9 cellular contexts compared by ENCODE assay signal in the genomic region with DNA sequence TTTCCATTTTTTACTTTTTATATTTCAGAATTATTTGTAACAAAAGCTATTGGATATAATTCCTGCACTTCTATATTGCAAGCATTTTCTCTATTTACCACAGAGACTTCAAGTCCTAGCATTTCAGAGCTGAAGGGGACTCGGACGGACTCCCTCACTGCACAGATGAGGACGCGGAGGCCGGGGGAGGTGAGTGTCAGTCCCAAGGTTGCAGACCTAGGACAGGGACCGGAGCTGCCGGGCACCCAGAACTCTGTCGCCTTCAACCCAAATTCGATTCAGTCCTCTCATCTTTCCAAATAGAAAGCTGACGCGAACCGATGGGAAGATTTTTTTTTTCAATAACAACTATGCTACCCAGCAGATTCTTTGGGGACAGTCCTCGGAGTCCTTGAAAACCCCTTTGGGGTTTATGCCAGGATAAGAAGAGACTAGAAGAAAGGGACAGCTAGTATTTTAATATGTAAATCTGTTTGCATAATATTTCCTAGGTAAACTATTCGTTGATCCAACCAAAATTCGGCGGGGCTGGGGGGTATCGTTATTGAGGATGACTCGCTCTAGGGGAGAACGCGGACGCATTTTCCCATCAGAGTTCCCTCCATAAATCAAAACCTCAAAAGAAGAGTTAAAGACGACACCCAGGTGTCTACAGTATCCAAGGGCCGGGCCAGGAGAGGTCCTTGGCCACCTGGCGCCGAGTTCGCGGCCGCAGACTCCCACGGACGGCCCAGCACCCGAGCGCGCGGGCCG. TPM values are rescaled to one million over a fixed set of nuclear protein-coding genes. Genes with fewer than 3 reads are reported as not detected.
A peak's percentile ranks its signal among the peaks of the same experiment; 100 is the strongest.
DNase-seq lines count a peak whose midpoint lies in the region; ATAC-seq and TF ChIP-seq lines count a peak whose summit lies in the region.
"Had no signal": no experiment of that assay in that cellular context is flagged by ENCODE, and none has a peak within 500 bp of the region (broad histone marks: within the 10 kb centered on the region; RNA-seq: fewer than 3 reads in every experiment).

No MANE protein-coding gene starts in this region.

- DNase-seq in T-helper 2 cell treated with Interferon-gamma antibody and Interleukin-4, amounts not matched to agents 5 μg/mL and 100 μg/mL, for 36 hours (ENCODE audit: low spot score): no peak
- DNase-seq in T-helper 2 cell (no peak), iPS-NIHi7 (ENCODE audit: extremely low spot score) (peak; percentile 23), NCI-H446 (lab: John Stamatoyannopoulos, UW) (no peak), activated gamma-delta T cell (lab: John Stamatoyannopoulos, UW) (no peak), GOT3 (lab: John Stamatoyannopoulos, UW) (no peak)
- no peak for DNase-seq in activated CD8-positive, alpha-beta T cell treated with anti-CD3 and anti-CD28 coated beads for 36 hours
- no peak for DNase-seq in stimulated activated naive B cell treated with anti-CD40 and anti-IgM and Interleukin-4, amounts not matched to agents 10 μg/mL and 1 μg/mL and 100 μg/mL, for 72 hours

- peak overlapping the region; percentile 63 for H3K4me3 Mint-ChIP-seq in T-helper 2 cell treated with Interferon-gamma antibody and Interleukin-4, amounts not matched to agents 5 μg/mL and 100 μg/mL, for 36 hours
- peak overlapping the region; percentile 56 for H3K4me3 Mint-ChIP-seq in activated CD8-positive, alpha-beta T cell treated with anti-CD3 and anti-CD28 coated beads for 36 hours
- peak overlapping the region; percentile 83 to 86 for H3K4me3 Mint-ChIP-seq in stimulated activated naive B cell treated with anti-CD40 and anti-IgM and Interleukin-4, amounts not matched to agents 10 μg/mL and 1 μg/mL and 100 μg/mL, for 72 hours

- no peak overlapping the region for H3K27ac Mint-ChIP-seq in T-helper 2 cell treated with Interferon-gamma antibody and Interleukin-4, amounts not matched to agents 5 μg/mL and 100 μg/mL, for 36 hours
- no peak overlapping the region for H3K27ac Mint-ChIP-seq in activated CD8-positive, alpha-beta T cell treated with anti-CD3 and anti-CD28 coated beads for 36 hours
- peak overlapping the region; percentile 59 for H3K27ac Mint-ChIP-seq in stimulated activated naive B cell treated with anti-CD40 and anti-IgM and Interleukin-4, amounts not matched to agents 10 μg/mL and 1 μg/mL and 100 μg/mL, for 72 hours

- intact Hi-C loops in activated CD8-positive, alpha-beta T cell treated with anti-CD3 and anti-CD28 coated beads for 36 hours (cut with micrococcal nuclease): no loop called here

- H3K9me3 Mint-ChIP-seq in T-helper 2 cell treated with Interferon-gamma antibody and Interleukin-4, amounts not matched to agents 5 μg/mL and 100 μg/mL, for 36 hours: no peaks in the 10 kb centered on the region
- H3K9me3 Mint-ChIP-seq in activated CD8-positive, alpha-beta T cell treated with anti-CD3 and anti-CD28 coated beads for 36 hours: no peaks in the 10 kb centered on the region
- H3K9me3 Mint-ChIP-seq in stimulated activated naive B cell treated with anti-CD40 and anti-IgM and Interleukin-4, amounts not matched to agents 10 μg/mL and 1 μg/mL and 100 μg/mL, for 72 hours: no peaks in the 10 kb centered on the region

- ATAC-seq in activated CD8-positive, alpha-beta T cell treated with anti-CD3 and anti-CD28 coated beads for 36 hours: no peak
- ATAC-seq in stimulated activated naive B cell treated with anti-CD40 and anti-IgM and Interleukin-4, amounts not matched to agents 10 μg/mL and 1 μg/mL and 100 μg/mL, for 72 hours (replicated peaks): peak in 1 of 2 donors; percentile 49
- ATAC-seq: sciatic nerve had no signal

- H3K27me3 Mint-ChIP-seq in T-helper 2 cell treated with Interferon-gamma antibody and Interleukin-4, amounts not matched to agents 5 μg/mL and 100 μg/mL, for 36 hours (ENCODE audit: low read depth): peaks cover 68% of the 10 kb centered on the region
- peaks cover 50% of the 10 kb centered on the region for H3K27me3 Mint-ChIP-seq in activated CD8-positive, alpha-beta T cell treated with anti-CD3 and anti-CD28 coated beads for 36 hours
- peaks cover 32 to 44% of the 10 kb centered on the region in 2 donors for H3K27me3 Mint-ChIP-seq in stimulated activated naive B cell treated with anti-CD40 and anti-IgM and Interleukin-4, amounts not matched to agents 10 μg/mL and 1 μg/mL and 100 μg/mL, for 72 hours

- TF ChIP-seq CTCF in activated CD8-positive, alpha-beta T cell treated with anti-CD3 and anti-CD28 coated beads for 36 hours (IDR thresholded peaks at IDR 0.05): no peak

- no peaks in the 10 kb centered on the region for H3K36me3 Mint-ChIP-seq in T-helper 2 cell treated with Interferon-gamma antibody and Interleukin-4, amounts not matched to agents 5 μg/mL and 100 μg/mL, for 36 hours (ENCODE audit: low read depth)
- H3K36me3 Mint-ChIP-seq in activated CD8-positive, alpha-beta T cell treated with anti-CD3 and anti-CD28 coated beads for 36 hours (ENCODE audit: low read depth): no peaks in the 10 kb centered on the region
- H3K36me3 Mint-ChIP-seq in stimulated activated naive B cell treated with anti-CD40 and anti-IgM and Interleukin-4, amounts not matched to agents 10 μg/mL and 1 μg/mL and 100 μg/mL, for 72 hours: no peaks in the 10 kb centered on the region

- H3K4me1 Mint-ChIP-seq in T-helper 2 cell treated with Interferon-gamma antibody and Interleukin-4, amounts not matched to agents 5 μg/mL and 100 μg/mL, for 36 hours (ENCODE audit: low read depth): peaks cover 6% of the 10 kb centered on the region
- peaks cover 8% of the 10 kb centered on the region for H3K4me1 Mint-ChIP-seq in activated CD8-positive, alpha-beta T cell treated with anti-CD3 and anti-CD28 coated beads for 36 hours (ENCODE audit: low read depth)
- H3K4me1 Mint-ChIP-seq in stimulated activated naive B cell treated with anti-CD40 and anti-IgM and Interleukin-4, amounts not matched to agents 10 μg/mL and 1 μg/mL and 100 μg/mL, for 72 hours: peaks cover 8 to 22% of the 10 kb centered on the region in 2 donors

- CTCF ChIA-PET in activated CD8-positive, alpha-beta T cell treated with anti-CD3 and anti-CD28 coated beads for 36 hours (lab: Charles Lee): no interaction called here

- POLR2A ChIA-PET in activated CD8-positive, alpha-beta T cell treated with anti-CD3 and anti-CD28 coated beads for 36 hours (lab: Charles Lee): interaction anchor here (0.6 kb wide), 1 partner anchor 154 kb away, joined by 3 read pairs; no protein-coding TSS in a partner anchor

RNA-seq across cellular contexts. Expression of a gene that starts 0.8 kb away (rescaled TPM):
- total RNA-seq in activated CD8-positive, alpha-beta T cell treated with anti-CD3 and anti-CD28 coated beads for 36 hours: not detected

RNA-seq across cellular contexts. Expression of a gene that starts 38.8 kb away (rescaled TPM):
- total RNA-seq in activated CD8-positive, alpha-beta T cell treated with anti-CD3 and anti-CD28 coated beads for 36 hours: 10 to 100 TPM; 30.9 to 32.9 TPM
